In the genomic region with DNA sequence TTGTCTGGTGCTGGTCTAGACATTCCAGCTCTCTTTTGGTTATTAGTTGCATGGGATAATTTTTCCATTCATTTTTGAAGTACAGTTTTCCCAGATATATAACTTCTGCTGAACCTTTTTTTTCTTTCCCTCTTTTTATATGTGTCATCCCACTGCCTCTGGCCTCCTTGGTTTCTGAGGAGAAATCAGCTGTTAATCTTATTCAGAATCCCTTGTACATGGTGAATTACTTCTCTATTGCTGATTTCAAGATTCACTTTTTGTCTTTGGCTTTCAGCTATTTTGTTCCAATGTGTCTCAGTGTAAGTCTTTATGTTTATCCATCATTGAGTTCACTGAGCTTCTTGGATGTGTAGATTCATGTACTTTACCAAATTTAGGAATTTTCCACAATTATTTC, we compare ENCODE assay signal across 22 cellular contexts.
"Had no signal": no experiment of that assay in that cellular context is flagged by ENCODE, and none has a peak within 500 bp of the region (broad histone marks: within the 10 kb centered on the region; RNA-seq: fewer than 3 reads in every experiment).

No MANE protein-coding gene starts in this region.

- ATAC-seq: esophagus mucosa; heart left ventricle; left lobe of liver; mucosa of descending colon; naive thymus-derived CD8-positive, alpha-beta T cell; stimulated activated naive B cell treated with anti-CD40 and anti-IgM and Interleukin-4, amounts not matched to agents 10 μg/mL and 1 μg/mL and 100 μg/mL, for 72 hours; stimulated activated naive CD8-positive, alpha-beta T cell treated with anti-CD3 and anti-CD28 coated beads, Interleukin-15, amount 100 ng/mL, for 72 hours; upper lobe of right lung had no signal

- DNase-seq: effector CD8-positive, alpha-beta T cell; heart left ventricle; hippocampal formation; kidney glomerular epithelial cell; mucosa of descending colon; naive thymus-derived CD8-positive, alpha-beta T cell; posterior cingulate gyrus; sigmoid colon; stimulated activated CD4-positive, alpha-beta T cell treated with anti-CD3 and anti-CD28 coated beads, Interleukin-2, amount 100 ng/mL, for 24 hours; stimulated activated CD4-positive, alpha-beta T cell treated with anti-CD3 and anti-CD28 coated beads, Interleukin-4, amount 100 ng/mL, for 4 hours; stimulated activated naive B cell treated with anti-CD40 and anti-IgM and Interleukin-4, amounts not matched to agents 10 μg/mL and 1 μg/mL and 100 μg/mL, for 72 hours; stimulated activated naive CD8-positive, alpha-beta T cell treated with anti-CD3 and anti-CD28 coated beads, Interleukin-15, amount 100 ng/mL, for 72 hours; testis; upper lobe of right lung had no signal

- H3K27me3 ChIP-seq: neutrophil, sigmoid colon, testis, tibial nerve, upper lobe of right lung, vagina had no signal

- H3K4me3 ChIP-seq: heart left ventricle, mucosa of descending colon, sigmoid colon, skin epidermis, testis, tibial nerve, upper lobe of right lung, vagina had no signal

- H3K27ac Mint-ChIP-seq: naive thymus-derived CD8-positive, alpha-beta T cell; stimulated activated naive B cell treated with anti-CD40 and anti-IgM and Interleukin-4, amounts not matched to agents 10 μg/mL and 1 μg/mL and 100 μg/mL, for 72 hours; stimulated activated naive CD8-positive, alpha-beta T cell treated with anti-CD3 and anti-CD28 coated beads, Interleukin-15, amount 100 ng/mL, for 72 hours had no signal

- H3K36me3 ChIP-seq: heart left ventricle, neutrophil, sigmoid colon, tibial nerve, upper lobe of right lung, vagina had no signal

- H3K4me1 ChIP-seq: heart left ventricle, sigmoid colon, testis, tibial nerve, upper lobe of right lung, vagina had no signal

- H3K27ac ChIP-seq: heart left ventricle, neutrophil, sigmoid colon, skin epidermis, testis, tibial nerve, upper lobe of right lung, vagina had no signal

- H3K9me3 ChIP-seq: neutrophil, testis, upper lobe of right lung, vagina had no signal

- FAIRE-seq: frontal cortex, islet of Langerhans had no signal

- H3K4me3 Mint-ChIP-seq: naive thymus-derived CD8-positive, alpha-beta T cell; stimulated activated naive B cell treated with anti-CD40 and anti-IgM and Interleukin-4, amounts not matched to agents 10 μg/mL and 1 μg/mL and 100 μg/mL, for 72 hours; stimulated activated naive CD8-positive, alpha-beta T cell treated with anti-CD3 and anti-CD28 coated beads, Interleukin-15, amount 100 ng/mL, for 72 hours had no signal

- H3K4me1 Mint-ChIP-seq: naive thymus-derived CD8-positive, alpha-beta T cell; stimulated activated naive B cell treated with anti-CD40 and anti-IgM and Interleukin-4, amounts not matched to agents 10 μg/mL and 1 μg/mL and 100 μg/mL, for 72 hours; stimulated activated naive CD8-positive, alpha-beta T cell treated with anti-CD3 and anti-CD28 coated beads, Interleukin-15, amount 100 ng/mL, for 72 hours had no signal
